Comparison of ENCODE assay signal across 10 cellular contexts in genomic region chr1:10528066-10529014, GRCh38. TPM values are rescaled to one million over a fixed set of nuclear protein-coding genes. Genes with fewer than 3 reads are reported as not detected.
DNase-seq lines count a peak whose midpoint lies in the region; ATAC-seq, FAIRE-seq and TF ChIP-seq lines count a peak whose summit lies in the region.
"Had no signal": no experiment of that assay in that cellular context is flagged by ENCODE, and none has a peak within 500 bp of the region (broad histone marks: within the 10 kb centered on the region; RNA-seq: fewer than 3 reads in every experiment).

No MANE protein-coding gene starts in this region.

- intact Hi-C loops in left lung (cut with DNase I) = no loop called here

- H3K9me3 ChIP-seq in left lung = no peaks in the 10 kb centered on the region

- peaks cover 21 to 44% of the 10 kb centered on the region in 2 donors for H3K4me1 ChIP-seq in left lung

- H3K27me3 Mint-ChIP-seq in central memory CD8-positive, alpha-beta T cell = no peaks in the 10 kb centered on the region

- no peak for ATAC-seq in central memory CD8-positive, alpha-beta T cell (replicated peaks; ENCODE audit: extremely low read depth, poor library complexity, severe bottlenecking)
- ATAC-seq in left lung (peak; percentile 65), GM18868 (IDR thresholded peaks at IDR 0.05; ENCODE audit: unreplicated experiment) (no peak), HG03196 (IDR thresholded peaks at IDR 0.05; ENCODE audit: unreplicated experiment) (no peak)

- H3K36me3 Mint-ChIP-seq in central memory CD8-positive, alpha-beta T cell (ENCODE audit: insufficient read depth) = peaks cover 9% of the 10 kb centered on the region

- no peaks in the 10 kb centered on the region for H3K9me3 Mint-ChIP-seq in central memory CD8-positive, alpha-beta T cell

- peak overlapping the region; percentile 46 for H3K27ac Mint-ChIP-seq in central memory CD8-positive, alpha-beta T cell (ENCODE audit: low read depth)

- no peaks in the 10 kb centered on the region for H3K27me3 ChIP-seq in left lung

- peak; percentile 13 for FAIRE-seq in urothelium cell line (lab: Jason Lieb, UNC)
- FAIRE-seq: A204.1 had no signal

- H3K4me3 Mint-ChIP-seq in central memory CD8-positive, alpha-beta T cell = no peak overlapping the region

- H3K36me3 ChIP-seq in left lung = no peaks in the 10 kb centered on the region

- H3K27ac ChIP-seq in left lung = peak overlapping the region; percentile 46 to 55

- no peak for TF ChIP-seq CTCF in left lung (IDR thresholded peaks at IDR 0.05)

- peak; percentile 10 to 45 for DNase-seq in NCI-H446 (lab: John Stamatoyannopoulos, UW)
- DNase-seq in NCI-H446 treated with DMSO at 0.1 percent for 48 hours (lab: John Stamatoyannopoulos, UW) = no peak
- DNase-seq in central memory CD8-positive, alpha-beta T cell (ENCODE audit: low spot score in 2 of 2) = no peak
- peak in 1 of 2 donors; percentile 50 for DNase-seq in left lung
- peak; percentile 83 for DNase-seq in urothelium cell line (ENCODE audit: low spot score)
- no peak for DNase-seq in DMS53 (lab: John Stamatoyannopoulos, UW)
- DNase-seq: NCI-H187 had no signal

- peaks cover 47% of the 10 kb centered on the region for H3K4me1 Mint-ChIP-seq in central memory CD8-positive, alpha-beta T cell

- H3K4me3 ChIP-seq in left lung = no peak overlapping the region

RNA-seq across cellular contexts. Expression of gene PEX14, which starts 53.6 kb away (rescaled TPM):
- total RNA-seq in left lung = 10 to 100 TPM; 18.9 to 20.8 TPM

RNA-seq across cellular contexts. Expression of gene DFFA, which starts 56.0 kb away (rescaled TPM):
- total RNA-seq in left lung = 10 to 100 TPM; 37.6 to 38.5 TPM

Comparison
In these comparisons a context has a peak if more than half of its experiments do, and no peak if none do; other contexts are left out.
1. DNase-seq: peak in NCI-H446 (2 of 2) and urothelium cell line (single experiment); none in NCI-H446 treated with DMSO at 0.1 percent for 48 hours (single experiment), central memory CD8-positive, alpha-beta T cell (0 of 2) and DMS53 (single experiment).